Comparison of ENCODE assay signal across 8 cellular contexts in genomic region chr9:134134949-134135342, GRCh38. TPM values are rescaled to one million over a fixed set of nuclear protein-coding genes. Genes with fewer than 3 reads are reported as not detected.
DNase-seq lines count a peak whose midpoint lies in the region; TF ChIP-seq lines count a peak whose summit lies in the region.

No MANE protein-coding gene starts in this region.

- H3K9me3 Mint-ChIP-seq in chondrocyte (ENCODE audit: low read depth): no peaks in the 10 kb centered on the region

- H3K4me1 ChIP-seq in muscle layer of duodenum (ENCODE audit: control insufficient read depth in 1 of 2, insufficient read depth in 2 of 2, low read length in 2 of 2): peaks cover 13 to 54% of the 10 kb centered on the region in 2 donors

- H3K27me3 Mint-ChIP-seq in chondrocyte (ENCODE audit: low read depth): no peaks in the 10 kb centered on the region

- H3K27ac ChIP-seq in KOPT-K1 (ENCODE audit: low read depth, low read length, poor library complexity, severe bottlenecking) (peak overlapping the region; percentile 91), muscle layer of duodenum (ENCODE audit: low read length) (peak overlapping the region; percentile 72)

- peak overlapping the region; percentile 70 to 99 for H3K4me3 ChIP-seq in muscle layer of duodenum (ENCODE audit: low read depth in 1 of 2, low read length in 2 of 2)

- no peaks in the 10 kb centered on the region for H3K27me3 ChIP-seq in muscle layer of duodenum (ENCODE audit: low read depth, low read length)

- peak overlapping the region; percentile 32 for H3K27ac Mint-ChIP-seq in chondrocyte (ENCODE audit: unreplicated experiment)

- H3K4me3 Mint-ChIP-seq in chondrocyte (ENCODE audit: unreplicated experiment): peak overlapping the region; percentile 86

- H3K36me3 ChIP-seq in KOPT-K1 (ENCODE audit: insufficient read depth, low read length): peaks cover 15% of the 10 kb centered on the region
- no peaks in the 10 kb centered on the region for H3K36me3 ChIP-seq in muscle layer of duodenum (ENCODE audit: control insufficient read depth in 1 of 2, insufficient read depth in 2 of 2, low read length in 2 of 2)

- TF ChIP-seq CTCF in chondrocyte (IDR thresholded peaks at IDR 0.05): no peak

- H3K9me3 ChIP-seq in KOPT-K1 (ENCODE audit: insufficient read depth, low read length, poor library complexity, severe bottlenecking): no peaks in the 10 kb centered on the region
- no peaks in the 10 kb centered on the region for H3K9me3 ChIP-seq in muscle layer of duodenum (ENCODE audit: control insufficient read depth in 1 of 2, low read length in 2 of 2)

- peaks cover 3% of the 10 kb centered on the region for H3K36me3 Mint-ChIP-seq in chondrocyte (ENCODE audit: low read depth)

- H3K4me1 Mint-ChIP-seq in chondrocyte (ENCODE audit: low read depth): peaks cover 44% of the 10 kb centered on the region

- peak; percentile 17 for DNase-seq in NCI-H146 treated with DMSO at 0.1 percent for 48 hours (lab: John Stamatoyannopoulos, UW; ENCODE audit: unreplicated experiment)
- DNase-seq in NCI-H146 (lab: John Stamatoyannopoulos, UW): no peak
- no peak for DNase-seq in chondrocyte (ENCODE audit: low spot score)
- DNase-seq in dermis blood vessel endothelial cell: no peak
- no peak for DNase-seq in occipital lobe (lab: John Stamatoyannopoulos, UW)
- no peak for DNase-seq in NCI-H2227 treated with DMSO at 0.1 percent for 48 hours (lab: John Stamatoyannopoulos, UW)

RNA-seq across cellular contexts. Expression of gene WDR5, which starts 0.9 kb away (rescaled TPM):
- total RNA-seq in chondrocyte: 22.2 to 24.2 TPM (median 23.9 TPM) in 3 replicates
- 18.5 and 31.4 TPM in 2 replicates for total RNA-seq in dermis blood vessel endothelial cell
- 26.4 TPM for total RNA-seq in occipital lobe

RNA-seq across cellular contexts. Expression of gene RNU6ATAC, which starts 29.4 kb away (rescaled TPM):
- total RNA-seq in chondrocyte (27.7 to 40.8 TPM (median 32.9 TPM) in 3 replicates), dermis blood vessel endothelial cell (not detected in 2 replicates), occipital lobe (not detected)

Comparison
In these comparisons a context has a peak if more than half of its experiments do, and no peak if none do; other contexts are left out.
1. RNA of gene RNU6ATAC, which starts 29.4 kb away (total RNA-seq): 27.7 to 40.8 TPM in chondrocyte; not detected in dermis blood vessel endothelial cell and not detected in occipital lobe (single experiment); every median in the first group is over 10 times any median in the second.